8 cellular contexts compared by ENCODE assay signal in genomic region chr16:88815901-88816589, GRCh38. TPM values are rescaled to one million over a fixed set of nuclear protein-coding genes. Genes with fewer than 3 reads are reported as not detected.
DNase-seq lines count a peak whose midpoint lies in the region; ATAC-seq and TF ChIP-seq lines count a peak whose summit lies in the region.

No MANE protein-coding gene starts in this region.

- peaks cover 11% of the 10 kb centered on the region for H3K4me1 Mint-ChIP-seq in activated T-cell treated with anti-CD3 and anti-CD28 coated beads, Interleukin-2, amount 50 U/mL, for 24 hours (ENCODE audit: low read depth)
- peaks cover 4% of the 10 kb centered on the region for H3K4me1 Mint-ChIP-seq in glutamatergic neuron (ENCODE audit: low read depth, unreplicated experiment)

- no peak overlapping the region for H3K27ac Mint-ChIP-seq in activated T-cell treated with anti-CD3 and anti-CD28 coated beads, Interleukin-2, amount 50 U/mL, for 24 hours
- no peak overlapping the region for H3K27ac Mint-ChIP-seq in glutamatergic neuron (ENCODE audit: unreplicated experiment)

- ATAC-seq in HG03045 (IDR thresholded peaks at IDR 0.05; ENCODE audit: unreplicated experiment) (no peak), GM19035 (IDR thresholded peaks at IDR 0.05; ENCODE audit: unreplicated experiment) (no peak)

- no peak overlapping the region for H3K4me3 Mint-ChIP-seq in activated T-cell treated with anti-CD3 and anti-CD28 coated beads, Interleukin-2, amount 50 U/mL, for 24 hours
- H3K4me3 Mint-ChIP-seq in glutamatergic neuron (ENCODE audit: unreplicated experiment): no peak overlapping the region

- H3K9me3 Mint-ChIP-seq in activated T-cell treated with anti-CD3 and anti-CD28 coated beads, Interleukin-2, amount 50 U/mL, for 24 hours: no peaks in the 10 kb centered on the region
- H3K9me3 Mint-ChIP-seq in glutamatergic neuron (ENCODE audit: unreplicated experiment): peaks cover 2% of the 10 kb centered on the region

- DNase-seq in NOMO-1 (lab: John Stamatoyannopoulos, UW; ENCODE audit: unreplicated experiment in 2 of 2): peak; percentile 28 to 48
- no peak for DNase-seq in NOMO-1 treated with dmso at 0.1 percent for 144 hours (lab: John Stamatoyannopoulos, UW; ENCODE audit: unreplicated experiment)
- peak; percentile 56 for DNase-seq in NCI-H2171 (lab: John Stamatoyannopoulos, UW)
- DNase-seq in activated T-cell treated with anti-CD3 and anti-CD28 coated beads, Interleukin-2, amount 50 U/mL, for 24 hours: peak; percentile 79
- DNase-seq in glutamatergic neuron: peak; percentile 65
- DNase-seq in stimulated activated CD4-positive, alpha-beta T cell treated with anti-CD3 and anti-CD28 coated beads, TNF-alpha, amount 100 ng/mL, for 1 hour (ENCODE audit: low read depth in 3 of 3, low spot score in 1 of 3): peak in 2 of 3 donors; percentile 36 to 54

- H3K36me3 Mint-ChIP-seq in activated T-cell treated with anti-CD3 and anti-CD28 coated beads, Interleukin-2, amount 50 U/mL, for 24 hours (ENCODE audit: low read depth): peaks cover 3% of the 10 kb centered on the region
- no peaks in the 10 kb centered on the region for H3K36me3 Mint-ChIP-seq in glutamatergic neuron (ENCODE audit: unreplicated experiment)

- no peaks in the 10 kb centered on the region for H3K27me3 Mint-ChIP-seq in activated T-cell treated with anti-CD3 and anti-CD28 coated beads, Interleukin-2, amount 50 U/mL, for 24 hours
- H3K27me3 Mint-ChIP-seq in glutamatergic neuron (ENCODE audit: unreplicated experiment): no peaks in the 10 kb centered on the region

- peak; percentile 76 for TF ChIP-seq CTCF in glutamatergic neuron (IDR thresholded peaks at IDR 0.05; ENCODE audit: partially characterized antibody, unreplicated experiment)

RNA-seq across cellular contexts. Expression of gene APRT, which starts 4.3 kb away (rescaled TPM):
- 54.4 TPM for total RNA-seq in glutamatergic neuron (ENCODE audit: unreplicated experiment)

RNA-seq across cellular contexts. Expression of gene CDT1, which starts 12.5 kb away (rescaled TPM):
- total RNA-seq in glutamatergic neuron (ENCODE audit: unreplicated experiment): 5.6 TPM

RNA-seq across cellular contexts. Expression of gene PIEZO1, which starts 31.0 kb away (rescaled TPM):
- 12.3 TPM for total RNA-seq in glutamatergic neuron (ENCODE audit: unreplicated experiment)

RNA-seq across cellular contexts. Expression of gene GALNS, which starts 40.7 kb away (rescaled TPM):
- 31.7 TPM for total RNA-seq in glutamatergic neuron (ENCODE audit: unreplicated experiment)

RNA-seq across cellular contexts. Expression of gene TRAPPC2L, which starts 40.9 kb away (rescaled TPM):
- total RNA-seq in glutamatergic neuron (ENCODE audit: unreplicated experiment): 50.6 TPM
